In genomic region chr17:79026345-79027273, GRCh38 we compare ENCODE assay signal across 9 cellular contexts. TPM values are rescaled to one million over a fixed set of nuclear protein-coding genes. Genes with fewer than 3 reads are reported as not detected.
DNase-seq lines count a peak whose midpoint lies in the region; ATAC-seq and TF ChIP-seq lines count a peak whose summit lies in the region.
"Had no signal": no experiment of that assay in that cellular context is flagged by ENCODE, and none has a peak within 500 bp of the region (broad histone marks: within the 10 kb centered on the region; RNA-seq: fewer than 3 reads in every experiment).

No MANE protein-coding gene starts in this region.

- H3K36me3 Mint-ChIP-seq in GM23338 (ENCODE audit: low read depth): no peaks in the 10 kb centered on the region; the same call in 2 of the 3 replicates

- no peaks in the 10 kb centered on the region; the same call in 2 of the 3 replicates for H3K9me3 Mint-ChIP-seq in GM23338

- no peak for ATAC-seq in GM23338
- ATAC-seq in HG03280 (IDR thresholded peaks at IDR 0.05; ENCODE audit: unreplicated experiment): no peak
- ATAC-seq in HG03095 (IDR thresholded peaks at IDR 0.05; ENCODE audit: unreplicated experiment): no peak

- H3K9me2 ChIP-seq in GM23338 (ENCODE audit: insufficient read depth): no peaks in the 10 kb centered on the region

- H3K4me1 ChIP-seq in GM23338 (ENCODE audit: insufficient read depth) (peaks cover 7% of the 10 kb centered on the region), cardiac muscle cell (ENCODE audit: low read depth) (peaks cover 41% of the 10 kb centered on the region), smooth muscle cell (ENCODE audit: low read depth) (peaks cover 16% of the 10 kb centered on the region)

- H3K4me2 ChIP-seq in GM23338: no peak overlapping the region
- H3K4me2 ChIP-seq in smooth muscle cell: peak overlapping the region; percentile 27

- H3K79me2 ChIP-seq in GM23338 (replicated peaks; ENCODE audit: insufficient read depth): no peaks in the 10 kb centered on the region
- H3K79me2 ChIP-seq in smooth muscle cell (ENCODE audit: low read depth): no peaks in the 10 kb centered on the region

- H3K9ac ChIP-seq in smooth muscle cell (ENCODE audit: low read depth): no peak overlapping the region

- H3F3A ChIP-seq in GM23338 (replicated peaks; ENCODE audit: low read depth): 0 out of 2 replicates have a peak, but pooled peaks cover 2% of the 10 kb centered on the region
- no peaks in the 10 kb centered on the region for H3F3A ChIP-seq in smooth muscle cell (ENCODE audit: low read depth)

- H3K36me3 ChIP-seq in GM23338 (ENCODE audit: insufficient read depth) (no peaks in the 10 kb centered on the region), cardiac muscle cell (no peaks in the 10 kb centered on the region), smooth muscle cell (ENCODE audit: low read depth) (no peaks in the 10 kb centered on the region)

- peaks cover 16% of the 10 kb centered on the region for H3K4me1 Mint-ChIP-seq in GM23338

- peaks cover 53% of the 10 kb centered on the region for H3K27me3 Mint-ChIP-seq in GM23338 (ENCODE audit: insufficient read depth, low read depth, poor library complexity)

- H3K4me3 ChIP-seq in GM23338: no peak overlapping the region
- no peak overlapping the region for H3K4me3 ChIP-seq in cardiac muscle cell
- no peak overlapping the region for H3K4me3 ChIP-seq in smooth muscle cell

- H3K9me3 ChIP-seq in cardiac muscle cell (ENCODE audit: low read depth) (no peaks in the 10 kb centered on the region), smooth muscle cell (replicated peaks; ENCODE audit: low read depth) (no peaks in the 10 kb centered on the region)

- H3K4me3 Mint-ChIP-seq in GM23338: peak overlapping the region; percentile 36; the same call in 1 of the 3 replicates

- WGBS in smooth muscle cell (ENCODE audit: low lambda C conversion rate): 81% methylated on average over 16 of the region's 16 CpGs

- H3K27me3 ChIP-seq in GM23338 (ENCODE audit: insufficient read depth) (peaks cover 50% of the 10 kb centered on the region), cardiac muscle cell (peaks cover 21% of the 10 kb centered on the region), smooth muscle cell (ENCODE audit: low read depth) (no peaks in the 10 kb centered on the region)

- no peak overlapping the region for H3K27ac ChIP-seq in GM23338 (ENCODE audit: low read depth)
- H3K27ac ChIP-seq in cardiac muscle cell: peak overlapping the region; percentile 61
- no peak overlapping the region for H3K27ac ChIP-seq in smooth muscle cell (ENCODE audit: low read depth)

- TF ChIP-seq CTCF in GM23338 (conservative IDR thresholded peaks at IDR 0.05; ENCODE audit: low read depth in 2 of 2) (no peak), cardiac muscle cell (IDR thresholded peaks at IDR 0.05; ENCODE audit: low read depth, low read length) (no peak), smooth muscle cell (IDR thresholded peaks at IDR 0.05; ENCODE audit: borderline replicate concordance, insufficient read depth, poor library complexity, severe bottlenecking) (no peak)

- H3K27ac Mint-ChIP-seq in GM23338: no peak overlapping the region

- DNase-seq in GM23338 (ENCODE audit: low spot score): no peak
- DNase-seq in SW480 (ENCODE audit: low spot score): peak; percentile 97
- peak in 1 of 2 donors; percentile 85 for DNase-seq in cardiac muscle cell (ENCODE audit: low read depth in 1 of 2, low spot score in 1 of 2)
- DNase-seq in smooth muscle cell (lab: John Stamatoyannopoulos, UW; ENCODE audit: unreplicated experiment): no peak
- DNase-seq in activated effector memory CD4-positive, alpha-beta T cell treated with anti-CD3 and anti-CD28 coated beads, Interleukin-2, amount 50 U/mL, for 16 hours: no peak
- no peak for DNase-seq in amygdala (lab: John Stamatoyannopoulos, UW)
- DNase-seq: NCI-H1436 treated with DMSO at 0.1 percent for 48 hours had no signal

- H4K20me1 ChIP-seq in GM23338 (replicated peaks; ENCODE audit: insufficient read depth) (no peaks in the 10 kb centered on the region), smooth muscle cell (ENCODE audit: low read depth) (no peaks in the 10 kb centered on the region)

- H2AFZ ChIP-seq in GM23338 (no peak overlapping the region), smooth muscle cell (ENCODE audit: low read depth) (no peak overlapping the region)

TF ChIP-seq in GM23338, 12 proteins besides CTCF, POLR2A, EP300 and RAD21:
- TF ChIP-seq JUNB (IDR thresholded peaks at IDR 0.05; ENCODE audit: unreplicated experiment) (no peak), CREB1 (CRISPR knock-in tag; IDR thresholded peaks at IDR 0.05; ENCODE audit: low read depth) (no peak)

RNA-seq across cellular contexts. Expression of gene C1QTNF1, which starts 2.6 kb away (rescaled TPM):
- 1.9 and 5.2 TPM in 2 replicates for total RNA-seq in GM23338 (2014; rRNA removed; shearing (Covaris generic))
- 1.1 and 1.5 TPM in 2 replicates for polyA plus RNA-seq in GM23338 (2016; fragmentation: Nextera tagmentation; extraction: Ambion mirVana)
- 12.5 and 16.4 TPM in 2 replicates for total RNA-seq in cardiac muscle cell
- polyA plus RNA-seq in cardiac muscle cell: 6.8 and 10.2 TPM in 2 replicates
- 5.1 and 5.7 TPM in 2 replicates for total RNA-seq in smooth muscle cell
- 9.4 and 10.0 TPM in 2 replicates for polyA plus RNA-seq in smooth muscle cell

RNA-seq across cellular contexts. Expression of gene CANT1, which starts 17.0 kb away (rescaled TPM):
- 22.4 and 38.8 TPM in 2 replicates for total RNA-seq in GM23338 (2014; rRNA removed; shearing (Covaris generic))
- 5.9 and 8.0 TPM in 2 replicates for polyA plus RNA-seq in GM23338 (2016; fragmentation: Nextera tagmentation; extraction: Ambion mirVana)
- total RNA-seq in cardiac muscle cell: 55.3 and 55.9 TPM in 2 replicates
- 33.6 and 45.8 TPM in 2 replicates for polyA plus RNA-seq in cardiac muscle cell
- total RNA-seq in smooth muscle cell: 41.9 and 42.1 TPM in 2 replicates
- 36.5 and 38.3 TPM in 2 replicates for polyA plus RNA-seq in smooth muscle cell

RNA-seq across cellular contexts. Expression of gene LGALS3BP, which starts 46.9 kb away (rescaled TPM):
- 36.5 and 45.7 TPM in 2 replicates for total RNA-seq in GM23338 (2014; rRNA removed; shearing (Covaris generic))
- polyA plus RNA-seq in GM23338 (2016; fragmentation: Nextera tagmentation; extraction: Ambion mirVana) (15.1 and 15.5 TPM in 2 replicates), cardiac muscle cell (181 and 213 TPM in 2 replicates), smooth muscle cell (110 and 151 TPM in 2 replicates)
- total RNA-seq in cardiac muscle cell (178 and 185 TPM in 2 replicates), smooth muscle cell (55.7 and 66.5 TPM in 2 replicates)

RNA-seq across cellular contexts. Expression of gene ENGASE, which starts 48.0 kb away (rescaled TPM):
- 23.9 and 27.1 TPM in 2 replicates for total RNA-seq in GM23338 (2014; rRNA removed; shearing (Covaris generic))
- polyA plus RNA-seq in GM23338 (2016; fragmentation: Nextera tagmentation; extraction: Ambion mirVana): 8.8 and 9.0 TPM in 2 replicates
- 29.5 and 69.8 TPM in 2 replicates for total RNA-seq in cardiac muscle cell
- polyA plus RNA-seq in cardiac muscle cell: 48.8 and 56.1 TPM in 2 replicates
- 3.8 and 7.8 TPM in 2 replicates for total RNA-seq in smooth muscle cell
- 9.6 and 11.2 TPM in 2 replicates for polyA plus RNA-seq in smooth muscle cell
